ENCODE assay signal across 10 cellular contexts in the genomic region with DNA sequence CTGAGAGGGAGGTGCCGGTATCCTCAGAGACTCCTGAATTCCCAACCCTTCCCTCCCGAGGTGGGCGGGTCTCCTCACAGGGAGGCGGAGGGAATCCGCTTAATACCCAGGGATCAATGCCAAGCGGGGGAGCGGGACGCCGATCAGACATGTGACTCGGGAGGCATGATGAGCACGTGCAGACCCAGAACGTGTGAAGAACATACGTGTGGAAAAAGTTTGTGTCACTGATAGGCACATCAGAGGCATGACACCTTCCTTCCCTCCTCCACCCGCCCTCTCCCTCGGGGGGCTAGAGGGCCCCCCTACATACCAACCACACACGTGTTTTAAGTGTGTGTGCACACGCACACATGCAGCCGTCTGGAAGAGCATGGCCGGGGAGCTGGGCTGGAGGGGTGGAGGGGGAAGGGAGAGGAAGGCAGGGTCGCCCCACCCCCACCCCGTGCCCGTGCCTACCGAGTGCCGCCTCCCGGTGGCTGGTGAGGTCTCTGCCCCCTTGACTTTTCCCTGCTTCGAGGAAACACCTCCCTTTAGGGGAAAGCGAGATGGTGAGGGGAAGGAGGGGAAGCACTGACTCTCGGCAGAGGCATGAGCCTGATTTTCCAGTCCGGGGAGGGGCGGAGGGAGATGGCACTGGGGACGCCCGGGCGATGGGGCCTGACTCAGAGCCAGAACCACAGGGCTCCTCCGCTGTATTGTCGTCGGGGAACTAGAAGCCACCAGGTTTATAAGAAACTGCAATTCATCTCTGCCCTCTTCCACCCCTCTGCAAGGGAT. TPM values are rescaled to one million over a fixed set of nuclear protein-coding genes. Genes with fewer than 3 reads are reported as not detected.
DNase-seq lines count a peak whose midpoint lies in the region; ATAC-seq and TF ChIP-seq lines count a peak whose summit lies in the region.
"Had no signal": no experiment of that assay in that cellular context is flagged by ENCODE, and none has a peak within 500 bp of the region (broad histone marks: within the 10 kb centered on the region; RNA-seq: fewer than 3 reads in every experiment).

No MANE protein-coding gene starts in this region.

- H3K27me3 Mint-ChIP-seq in activated CD4-positive, alpha-beta memory T cell treated with anti-CD3 and anti-CD28 coated beads, Interleukin-2, amount 10 ng/mL, durations not matched to agents 7 days and 5 days = peaks cover 2% of the 10 kb centered on the region

- no peak for TF ChIP-seq CTCF in gastroesophageal sphincter (IDR thresholded peaks at IDR 0.05)

- H3K36me3 ChIP-seq in gastroesophageal sphincter = no peaks in the 10 kb centered on the region
- H3K36me3 ChIP-seq: heart right ventricle had no signal

- CTCF ChIA-PET in activated CD4-positive, alpha-beta memory T cell treated with anti-CD3 and anti-CD28 coated beads, Interleukin-2, amount 10 ng/mL, durations not matched to agents 7 days and 5 days (lab: Charles Lee) = interaction anchor here (0.6 to 1.7 kb wide), 3 partner anchors 12 to 44 kb away, joined by 3 to 8 read pairs (median 5); a partner anchor contains a TSS

- H3K4me1 ChIP-seq in gastroesophageal sphincter = peaks cover 0 to 14% (median 8%) of the 10 kb centered on the region in 3 donors

- ATAC-seq in gastroesophageal sphincter (peak; percentile 39), GM18505 (IDR thresholded peaks at IDR 0.05; ENCODE audit: unreplicated experiment) (no peak), GM21381 (IDR thresholded peaks at IDR 0.05; ENCODE audit: unreplicated experiment) (no peak)

- peaks cover 89% of the 10 kb centered on the region for H3K27me3 ChIP-seq in gastroesophageal sphincter

- H3K27ac ChIP-seq in gastroesophageal sphincter = no peak overlapping the region
- H3K27ac ChIP-seq: heart right ventricle, HL-60 had no signal

- TF ChIP-seq EP300 in gastroesophageal sphincter (IDR thresholded peaks at IDR 0.05) = no peak

- peak overlapping the region; percentile 58 for H3K4me3 Mint-ChIP-seq in activated CD4-positive, alpha-beta memory T cell treated with anti-CD3 and anti-CD28 coated beads, Interleukin-2, amount 10 ng/mL, durations not matched to agents 7 days and 5 days

- DNase-seq in GDM1 (lab: John Stamatoyannopoulos, UW) (peak; percentile 58), midbrain (lab: John Stamatoyannopoulos, UW) (no peak)
- DNase-seq in Jurkat, Clone E6-1 (ENCODE audit: low read depth, low spot score) = no peak
- peak; percentile 93 for DNase-seq in activated CD4-positive, alpha-beta memory T cell treated with anti-CD3 and anti-CD28 coated beads, Interleukin-2, amount 10 ng/mL, durations not matched to agents 7 days and 5 days
- peak; percentile 94 to 98 for DNase-seq in stimulated activated CD8-positive, alpha-beta memory T cell treated with anti-CD3 and anti-CD28 coated beads, Interleukin-15, amount 100 ng/mL, for 4 hours (ENCODE audit: low read depth in 2 of 2)
- DNase-seq: heart right ventricle had no signal

- POLR2A ChIA-PET in activated CD4-positive, alpha-beta memory T cell treated with anti-CD3 and anti-CD28 coated beads, Interleukin-2, amount 10 ng/mL, durations not matched to agents 7 days and 5 days (lab: Charles Lee) = interaction anchor here (1.0 to 2.5 kb wide), 5 partner anchors 11 to 111 kb away, joined by 3 to 28 read pairs (median 22); a partner anchor contains a TSS

- no peaks in the 10 kb centered on the region for H3K9me3 ChIP-seq in gastroesophageal sphincter
- H3K9me3 ChIP-seq: heart right ventricle had no signal

- H3K4me1 Mint-ChIP-seq in activated CD4-positive, alpha-beta memory T cell treated with anti-CD3 and anti-CD28 coated beads, Interleukin-2, amount 10 ng/mL, durations not matched to agents 7 days and 5 days = peaks cover 86% of the 10 kb centered on the region

- H3K36me3 Mint-ChIP-seq in activated CD4-positive, alpha-beta memory T cell treated with anti-CD3 and anti-CD28 coated beads, Interleukin-2, amount 10 ng/mL, durations not matched to agents 7 days and 5 days (ENCODE audit: low read depth) = no peaks in the 10 kb centered on the region

- no peaks in the 10 kb centered on the region for H3K9me3 Mint-ChIP-seq in activated CD4-positive, alpha-beta memory T cell treated with anti-CD3 and anti-CD28 coated beads, Interleukin-2, amount 10 ng/mL, durations not matched to agents 7 days and 5 days

- H3K4me3 ChIP-seq in Jurkat, Clone E6-1 (ENCODE audit: low read length) = peak overlapping the region; percentile 16; the same call in 1 of the 2 replicates
- no peak overlapping the region for H3K4me3 ChIP-seq in gastroesophageal sphincter
- H3K4me3 ChIP-seq: heart right ventricle had no signal

- WGBS in gastroesophageal sphincter (ENCODE audit: low coverage in 1 of 2), 2 donors = 0 to 4% methylated on average over 8 to 14 of the region's 36 CpGs

- TF ChIP-seq POLR2A in gastroesophageal sphincter (IDR thresholded peaks at IDR 0.05) = no peak
- TF ChIP-seq POLR2A in GM18505 (IDR thresholded peaks at IDR 0.05; ENCODE audit: borderline replicate concordance, extremely low read depth, insufficient read depth, insufficient read length) = no peak

- peak overlapping the region; percentile 78 for H3K27ac Mint-ChIP-seq in activated CD4-positive, alpha-beta memory T cell treated with anti-CD3 and anti-CD28 coated beads, Interleukin-2, amount 10 ng/mL, durations not matched to agents 7 days and 5 days

RNA-seq across cellular contexts. Expression of a gene that starts 12.1 kb away (rescaled TPM):
- 2.5 TPM for polyA plus RNA-seq in Jurkat, Clone E6-1 (2012; ENCODE audit: insufficient read depth, insufficient read length)
- total RNA-seq in activated CD4-positive, alpha-beta memory T cell treated with anti-CD3 and anti-CD28 coated beads, Interleukin-2, amount 10 ng/mL, durations not matched to agents 7 days and 5 days = 10 to 100 TPM; 58.3 to 61.1 TPM
- total RNA-seq in gastroesophageal sphincter = 1 to 10 TPM in 1 of 4 donors, under 1 TPM in 1, not detected in 2; 0.94 to 1.1 TPM

RNA-seq across cellular contexts. Expression of a gene that starts 27.0 kb away (rescaled TPM):
- polyA plus RNA-seq in Jurkat, Clone E6-1 (2012; ENCODE audit: insufficient read depth, insufficient read length) = 12.5 TPM
- total RNA-seq in activated CD4-positive, alpha-beta memory T cell treated with anti-CD3 and anti-CD28 coated beads, Interleukin-2, amount 10 ng/mL, durations not matched to agents 7 days and 5 days = 1 to 10 TPM; 7.0 TPM
- 10 to 100 TPM; 13.9 to 25.1 (median 18.0) TPM for total RNA-seq in gastroesophageal sphincter

Comparison
In these comparisons a context has a peak if more than half of its experiments do, and no peak if none do; other contexts are left out.
1. DNase-seq: peak in GDM1 (single experiment), activated CD4-positive, alpha-beta memory T cell treated with anti-CD3 and anti-CD28 coated beads, Interleukin-2, amount 10 ng/mL, durations not matched to agents 7 days and 5 days (single experiment) and stimulated activated CD8-positive, alpha-beta memory T cell treated with anti-CD3 and anti-CD28 coated beads, Interleukin-15, amount 100 ng/mL, for 4 hours (2 of 2); none in Jurkat, Clone E6-1 (single experiment) and midbrain (single experiment).
2. RNA of a gene that starts 12.1 kb away (total RNA-seq): 58.3 to 61.1 TPM in activated CD4-positive, alpha-beta memory T cell treated with anti-CD3 and anti-CD28 coated beads, Interleukin-2, amount 10 ng/mL, durations not matched to agents 7 days and 5 days; 0.94 to 1.1 TPM in gastroesophageal sphincter; every median in the first group is over 10 times any median in the second.